8 cellular contexts compared by ENCODE assay signal in the genomic region with DNA sequence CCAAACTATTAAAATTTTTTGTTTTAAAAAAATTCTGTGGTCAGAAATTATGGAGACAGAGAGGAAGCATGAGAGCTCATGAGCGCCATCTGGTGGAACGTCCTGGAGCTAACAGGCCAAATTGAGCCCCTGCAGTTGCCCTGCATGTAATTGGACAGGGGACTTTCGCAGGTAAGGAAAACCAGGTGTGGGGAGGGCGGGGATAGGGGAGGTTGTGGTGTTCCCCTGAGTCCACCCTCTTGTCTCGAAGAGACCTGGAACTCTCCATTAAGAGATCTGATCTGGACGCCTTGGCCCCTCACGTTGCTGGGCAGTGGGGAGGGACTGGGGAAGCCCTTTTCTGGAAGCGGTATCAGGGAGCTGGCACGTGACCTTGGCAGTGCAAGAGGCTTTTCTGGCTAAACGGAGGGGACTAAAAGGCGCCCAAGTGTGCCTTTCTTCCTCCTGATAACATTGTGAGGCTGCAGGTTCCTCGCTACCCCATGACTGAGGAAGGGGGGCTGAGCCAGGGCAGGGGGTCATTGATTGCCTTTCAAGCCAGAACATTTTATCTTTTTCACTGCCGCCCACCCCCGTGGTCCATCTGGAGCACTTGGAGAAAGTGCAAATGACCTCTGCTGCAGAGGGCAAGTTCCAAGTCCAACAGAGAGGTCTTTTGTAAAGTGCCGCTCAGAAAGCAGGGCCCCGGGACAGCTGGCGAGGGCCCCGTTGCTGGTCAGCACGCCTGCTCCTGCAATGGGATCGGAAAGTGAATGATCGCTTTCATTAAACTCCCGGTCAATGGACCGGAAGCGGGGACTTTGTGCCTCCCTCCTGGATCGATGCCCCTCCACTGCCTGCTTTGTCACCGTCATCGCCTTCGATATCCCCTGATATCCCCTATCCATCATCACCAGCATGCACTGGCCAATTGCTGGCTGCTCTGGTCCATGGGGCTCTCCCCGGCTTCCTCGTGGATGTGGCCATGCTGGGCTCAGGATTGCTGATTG. TPM values are rescaled to one million over a fixed set of nuclear protein-coding genes. Genes with fewer than 3 reads are reported as not detected.
A peak's percentile ranks its signal among the peaks of the same experiment; 100 is the strongest.
DNase-seq lines count a peak whose midpoint lies in the region; ATAC-seq and TF ChIP-seq lines count a peak whose summit lies in the region.

No MANE protein-coding gene starts in this region.

- H3K9me3 Mint-ChIP-seq in T-helper 2 cell treated with Interferon-gamma antibody and Interleukin-4, amounts not matched to agents 5 μg/mL and 100 μg/mL, for 36 hours: no peaks in the 10 kb centered on the region
- H3K9me3 Mint-ChIP-seq in brain: no peaks in the 10 kb centered on the region
- no peaks in the 10 kb centered on the region for H3K9me3 Mint-ChIP-seq in activated T-helper 17 cell treated with anti-CD3 and anti-CD28 coated beads, Interleukin-2, amount 50 U/mL, for 72 hours

- no peaks in the 10 kb centered on the region for H3K4me1 ChIP-seq in iPS-15b (ENCODE audit: control insufficient read depth, insufficient read depth, low read length)

- DNase-seq in EH (ENCODE audit: low read depth) (peak; percentile 45), LNCaP clone FGC (ENCODE audit: low read depth) (peak; percentile 14)
- DNase-seq in T-helper 2 cell treated with Interferon-gamma antibody and Interleukin-4, amounts not matched to agents 5 μg/mL and 100 μg/mL, for 36 hours (ENCODE audit: low spot score): peak; percentile 28
- DNase-seq in stimulated activated CD4-positive, alpha-beta T cell treated with anti-CD3 and anti-CD28 coated beads, Interleukin-12 subunit alpha, Interleukin-12 subunit beta, amount 100 ng/mL, for 4 hours: peak; percentile 55

- no peaks in the 10 kb centered on the region for H3K4me1 Mint-ChIP-seq in T-helper 2 cell treated with Interferon-gamma antibody and Interleukin-4, amounts not matched to agents 5 μg/mL and 100 μg/mL, for 36 hours (ENCODE audit: low read depth)
- H3K4me1 Mint-ChIP-seq in brain: no peaks in the 10 kb centered on the region
- no peaks in the 10 kb centered on the region for H3K4me1 Mint-ChIP-seq in activated T-helper 17 cell treated with anti-CD3 and anti-CD28 coated beads, Interleukin-2, amount 50 U/mL, for 72 hours

- no peaks in the 10 kb centered on the region for H3K36me3 ChIP-seq in iPS-15b (ENCODE audit: control insufficient read depth, insufficient read depth, low read length)

- TF ChIP-seq CTCF in LNCaP clone FGC (IDR thresholded peaks at IDR 0.05; ENCODE audit: control insufficient read depth, extremely low read depth, insufficient read depth) (peak; percentile 74), brain (conservative IDR thresholded peaks at IDR 0.05) (peak; percentile 83 to 91)

- no peaks in the 10 kb centered on the region for H3K36me3 Mint-ChIP-seq in T-helper 2 cell treated with Interferon-gamma antibody and Interleukin-4, amounts not matched to agents 5 μg/mL and 100 μg/mL, for 36 hours (ENCODE audit: low read depth)
- no peaks in the 10 kb centered on the region for H3K36me3 Mint-ChIP-seq in brain
- no peaks in the 10 kb centered on the region for H3K36me3 Mint-ChIP-seq in activated T-helper 17 cell treated with anti-CD3 and anti-CD28 coated beads, Interleukin-2, amount 50 U/mL, for 72 hours (ENCODE audit: low read depth)

- no peaks in the 10 kb centered on the region for H3K27me3 Mint-ChIP-seq in T-helper 2 cell treated with Interferon-gamma antibody and Interleukin-4, amounts not matched to agents 5 μg/mL and 100 μg/mL, for 36 hours (ENCODE audit: low read depth)
- H3K27me3 Mint-ChIP-seq in brain: peaks cover 20% of the 10 kb centered on the region
- H3K27me3 Mint-ChIP-seq in activated T-helper 17 cell treated with anti-CD3 and anti-CD28 coated beads, Interleukin-2, amount 50 U/mL, for 72 hours: peaks cover 13% of the 10 kb centered on the region

- peak overlapping the region; percentile 66 for H3K9ac ChIP-seq in iPS-15b (ENCODE audit: low read depth, low read length)

- no peak overlapping the region for H3K27ac Mint-ChIP-seq in T-helper 2 cell treated with Interferon-gamma antibody and Interleukin-4, amounts not matched to agents 5 μg/mL and 100 μg/mL, for 36 hours
- H3K27ac Mint-ChIP-seq in brain: peak overlapping the region in 1 of 5 experiments; percentile 12
- no peak overlapping the region for H3K27ac Mint-ChIP-seq in activated T-helper 17 cell treated with anti-CD3 and anti-CD28 coated beads, Interleukin-2, amount 50 U/mL, for 72 hours

- H3K4me3 ChIP-seq in LNCaP clone FGC (ENCODE audit: low read depth, low read length) (no peak overlapping the region), iPS-15b (ENCODE audit: low read depth, low read length) (peak overlapping the region; percentile 60)

- H3K9me3 ChIP-seq in iPS-15b (ENCODE audit: control insufficient read depth, insufficient read depth, low read length): no peaks in the 10 kb centered on the region

- no peaks in the 10 kb centered on the region for H3K27me3 ChIP-seq in iPS-15b (ENCODE audit: control insufficient read depth, insufficient read depth, low read length)

- ATAC-seq in activated T-helper 17 cell treated with anti-CD3 and anti-CD28 coated beads, Interleukin-2, amount 50 U/mL, for 72 hours (replicated peaks): no peak
- no peak for ATAC-seq in HG03175 (IDR thresholded peaks at IDR 0.05; ENCODE audit: unreplicated experiment)

- H3K4me3 Mint-ChIP-seq in T-helper 2 cell treated with Interferon-gamma antibody and Interleukin-4, amounts not matched to agents 5 μg/mL and 100 μg/mL, for 36 hours: no peak overlapping the region
- peak overlapping the region in 3 of 5 experiments; percentile 21 to 67 (median 32) for H3K4me3 Mint-ChIP-seq in brain
- H3K4me3 Mint-ChIP-seq in activated T-helper 17 cell treated with anti-CD3 and anti-CD28 coated beads, Interleukin-2, amount 50 U/mL, for 72 hours: no peak overlapping the region

RNA-seq across cellular contexts. Expression of gene PDILT, which starts 18.4 kb away (rescaled TPM):
- not detected for polyA plus RNA-seq in brain (ENCODE audit: insufficient read depth, low read depth, low replicate concordance)
- total RNA-seq in activated T-helper 17 cell treated with anti-CD3 and anti-CD28 coated beads, Interleukin-2, amount 50 U/mL, for 72 hours: not detected

RNA-seq across cellular contexts. Expression of gene ACSM5, which starts 23.2 kb away (rescaled TPM):
- 1.2 TPM for polyA plus RNA-seq in brain (ENCODE audit: insufficient read depth, low read depth, low replicate concordance)
- not detected for total RNA-seq in activated T-helper 17 cell treated with anti-CD3 and anti-CD28 coated beads, Interleukin-2, amount 50 U/mL, for 72 hours

RNA-seq across cellular contexts. Expression of gene UMOD, which starts 33.6 kb away (rescaled TPM):
- not detected for polyA plus RNA-seq in brain (ENCODE audit: insufficient read depth, low read depth, low replicate concordance)
- total RNA-seq in activated T-helper 17 cell treated with anti-CD3 and anti-CD28 coated beads, Interleukin-2, amount 50 U/mL, for 72 hours: not detected

RNA-seq across cellular contexts. Expression of gene GP2, which starts 58.8 kb away (rescaled TPM):
- polyA plus RNA-seq in brain (ENCODE audit: insufficient read depth, low read depth, low replicate concordance): not detected
- total RNA-seq in activated T-helper 17 cell treated with anti-CD3 and anti-CD28 coated beads, Interleukin-2, amount 50 U/mL, for 72 hours: not detected

Comparison
In these comparisons a context has a peak if more than half of its experiments do, and no peak if none do; other contexts are left out.
1. H3K4me3 Mint-ChIP-seq: peak in brain (3 of 5); none in T-helper 2 cell treated with Interferon-gamma antibody and Interleukin-4, amounts not matched to agents 5 μg/mL and 100 μg/mL, for 36 hours (single experiment) and activated T-helper 17 cell treated with anti-CD3 and anti-CD28 coated beads, Interleukin-2, amount 50 U/mL, for 72 hours (single experiment).
2. Peak in every context shown above with its lines, with median percentiles within 50 percentile points of each other: DNase-seq.